ENCODE assay signal across 9 cellular contexts in genomic region chr10:7715515-7715914, GRCh38. TPM values are rescaled to one million over a fixed set of nuclear protein-coding genes. Genes with fewer than 3 reads are reported as not detected.
"Had no signal": no experiment of that assay in that cellular context is flagged by ENCODE, and none has a peak within 500 bp of the region (broad histone marks: within the 10 kb centered on the region; RNA-seq: fewer than 3 reads in every experiment).

No MANE protein-coding gene starts in this region.

- FAIRE-seq: G401.6, GM12878, GM12891, GM12892, GM18507, GM19239 had no signal

- DNase-seq: GDM1, GF-D8 had no signal

- H3K4me3 ChIP-seq: GM12878 had no signal

- ATAC-seq: GM12878 had no signal

RNA-seq across cellular contexts. Expression of gene ITIH2, which starts 12.4 kb away (rescaled TPM):
- total RNA-seq: G401 had no signal
